ENCODE assay signal across 1 cellular context in genomic region chr14:44961151-44961729, GRCh38.
TF ChIP-seq lines count a peak whose summit lies in the region.

No MANE protein-coding gene starts in this region.

TF ChIP-seq in HepG2, 621 proteins besides CTCF, POLR2A, EP300 and RAD21 (continued from another document and continues in another):
- TF ChIP-seq, protein P1, sequence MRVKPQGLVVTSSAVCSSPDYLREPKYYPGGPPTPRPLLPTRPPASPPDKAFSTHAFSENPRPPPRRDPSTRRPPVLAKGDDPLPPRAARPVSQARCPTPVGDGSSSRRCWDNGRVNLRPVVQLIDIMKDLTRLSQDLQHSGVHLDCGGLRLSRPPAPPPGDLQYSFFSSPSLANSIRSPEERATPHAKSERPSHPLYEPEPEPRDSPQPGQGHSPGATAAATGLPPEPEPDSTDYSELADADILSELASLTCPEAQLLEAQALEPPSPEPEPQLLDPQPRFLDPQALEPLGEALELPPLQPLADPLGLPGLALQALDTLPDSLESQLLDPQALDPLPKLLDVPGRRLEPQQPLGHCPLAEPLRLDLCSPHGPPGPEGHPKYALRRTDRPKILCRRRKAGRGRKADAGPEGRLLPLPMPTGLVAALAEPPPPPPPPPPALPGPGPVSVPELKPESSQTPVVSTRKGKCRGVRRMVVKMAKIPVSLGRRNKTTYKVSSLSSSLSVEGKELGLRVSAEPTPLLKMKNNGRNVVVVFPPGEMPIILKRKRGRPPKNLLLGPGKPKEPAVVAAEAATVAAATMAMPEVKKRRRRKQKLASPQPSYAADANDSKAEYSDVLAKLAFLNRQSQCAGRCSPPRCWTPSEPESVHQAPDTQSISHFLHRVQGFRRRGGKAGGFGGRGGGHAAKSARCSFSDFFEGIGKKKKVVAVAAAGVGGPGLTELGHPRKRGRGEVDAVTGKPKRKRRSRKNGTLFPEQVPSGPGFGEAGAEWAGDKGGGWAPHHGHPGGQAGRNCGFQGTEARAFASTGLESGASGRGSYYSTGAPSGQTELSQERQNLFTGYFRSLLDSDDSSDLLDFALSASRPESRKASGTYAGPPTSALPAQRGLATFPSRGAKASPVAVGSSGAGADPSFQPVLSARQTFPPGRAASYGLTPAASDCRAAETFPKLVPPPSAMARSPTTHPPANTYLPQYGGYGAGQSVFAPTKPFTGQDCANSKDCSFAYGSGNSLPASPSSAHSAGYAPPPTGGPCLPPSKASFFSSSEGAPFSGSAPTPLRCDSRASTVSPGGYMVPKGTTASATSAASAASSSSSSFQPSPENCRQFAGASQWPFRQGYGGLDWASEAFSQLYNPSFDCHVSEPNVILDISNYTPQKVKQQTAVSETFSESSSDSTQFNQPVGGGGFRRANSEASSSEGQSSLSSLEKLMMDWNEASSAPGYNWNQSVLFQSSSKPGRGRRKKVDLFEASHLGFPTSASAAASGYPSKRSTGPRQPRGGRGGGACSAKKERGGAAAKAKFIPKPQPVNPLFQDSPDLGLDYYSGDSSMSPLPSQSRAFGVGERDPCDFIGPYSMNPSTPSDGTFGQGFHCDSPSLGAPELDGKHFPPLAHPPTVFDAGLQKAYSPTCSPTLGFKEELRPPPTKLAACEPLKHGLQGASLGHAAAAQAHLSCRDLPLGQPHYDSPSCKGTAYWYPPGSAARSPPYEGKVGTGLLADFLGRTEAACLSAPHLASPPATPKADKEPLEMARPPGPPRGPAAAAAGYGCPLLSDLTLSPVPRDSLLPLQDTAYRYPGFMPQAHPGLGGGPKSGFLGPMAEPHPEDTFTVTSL (CRISPR knock-in tag; IDR thresholded peaks at IDR 0.05; ENCODE audit: borderline replicate concordance) = no peak
- TF ChIP-seq ZNF652 (CRISPR knock-in tag; IDR thresholded peaks at IDR 0.05; ENCODE audit: borderline replicate concordance, low read depth) (peak; percentile 74), HES4 (CRISPR knock-in tag; IDR thresholded peaks at IDR 0.05; ENCODE audit: borderline replicate concordance) (no peak), TARDBP (CRISPR knock-in tag; IDR thresholded peaks at IDR 0.05) (no peak), ZBTB4 (CRISPR knock-in tag; IDR thresholded peaks at IDR 0.05; ENCODE audit: borderline replicate concordance) (no peak), DRAP1 (CRISPR knock-in tag; IDR thresholded peaks at IDR 0.05) (no peak), ZSCAN30 (CRISPR knock-in tag; IDR thresholded peaks at IDR 0.05) (peak; percentile 74; the same call in 1 of the 2 replicates), ZNF235 (CRISPR knock-in tag; IDR thresholded peaks at IDR 0.05; ENCODE audit: borderline replicate concordance) (no peak), SALL1 (CRISPR knock-in tag; IDR thresholded peaks at IDR 0.05) (no peak), ZNF576 (CRISPR knock-in tag; IDR thresholded peaks at IDR 0.05) (no peak), SMAD3 (CRISPR knock-in tag; IDR thresholded peaks at IDR 0.05) (peak; percentile 3; the same call in 1 of the 2 replicates), ZNF816 (CRISPR knock-in tag; IDR thresholded peaks at IDR 0.05; ENCODE audit: borderline replicate concordance) (peak; percentile 83; the same call in 1 of the 2 replicates), NR3C1 (CRISPR knock-in tag; IDR thresholded peaks at IDR 0.05) (no peak), NFIC (IDR thresholded peaks at IDR 0.05; ENCODE audit: low read length) (no peak), ZNF841 (CRISPR knock-in tag; IDR thresholded peaks at IDR 0.05; ENCODE audit: borderline replicate concordance) (no peak), ZNF776 (CRISPR knock-in tag; IDR thresholded peaks at IDR 0.05) (no peak), MYC (CRISPR knock-in tag; IDR thresholded peaks at IDR 0.05; ENCODE audit: borderline replicate concordance) (no peak), ZFP36L1 (CRISPR knock-in tag; IDR thresholded peaks at IDR 0.05) (no peak), MIER3 (CRISPR knock-in tag; IDR thresholded peaks at IDR 0.05; ENCODE audit: borderline replicate concordance) (no peak)
- TF ChIP-seq, protein P2, sequence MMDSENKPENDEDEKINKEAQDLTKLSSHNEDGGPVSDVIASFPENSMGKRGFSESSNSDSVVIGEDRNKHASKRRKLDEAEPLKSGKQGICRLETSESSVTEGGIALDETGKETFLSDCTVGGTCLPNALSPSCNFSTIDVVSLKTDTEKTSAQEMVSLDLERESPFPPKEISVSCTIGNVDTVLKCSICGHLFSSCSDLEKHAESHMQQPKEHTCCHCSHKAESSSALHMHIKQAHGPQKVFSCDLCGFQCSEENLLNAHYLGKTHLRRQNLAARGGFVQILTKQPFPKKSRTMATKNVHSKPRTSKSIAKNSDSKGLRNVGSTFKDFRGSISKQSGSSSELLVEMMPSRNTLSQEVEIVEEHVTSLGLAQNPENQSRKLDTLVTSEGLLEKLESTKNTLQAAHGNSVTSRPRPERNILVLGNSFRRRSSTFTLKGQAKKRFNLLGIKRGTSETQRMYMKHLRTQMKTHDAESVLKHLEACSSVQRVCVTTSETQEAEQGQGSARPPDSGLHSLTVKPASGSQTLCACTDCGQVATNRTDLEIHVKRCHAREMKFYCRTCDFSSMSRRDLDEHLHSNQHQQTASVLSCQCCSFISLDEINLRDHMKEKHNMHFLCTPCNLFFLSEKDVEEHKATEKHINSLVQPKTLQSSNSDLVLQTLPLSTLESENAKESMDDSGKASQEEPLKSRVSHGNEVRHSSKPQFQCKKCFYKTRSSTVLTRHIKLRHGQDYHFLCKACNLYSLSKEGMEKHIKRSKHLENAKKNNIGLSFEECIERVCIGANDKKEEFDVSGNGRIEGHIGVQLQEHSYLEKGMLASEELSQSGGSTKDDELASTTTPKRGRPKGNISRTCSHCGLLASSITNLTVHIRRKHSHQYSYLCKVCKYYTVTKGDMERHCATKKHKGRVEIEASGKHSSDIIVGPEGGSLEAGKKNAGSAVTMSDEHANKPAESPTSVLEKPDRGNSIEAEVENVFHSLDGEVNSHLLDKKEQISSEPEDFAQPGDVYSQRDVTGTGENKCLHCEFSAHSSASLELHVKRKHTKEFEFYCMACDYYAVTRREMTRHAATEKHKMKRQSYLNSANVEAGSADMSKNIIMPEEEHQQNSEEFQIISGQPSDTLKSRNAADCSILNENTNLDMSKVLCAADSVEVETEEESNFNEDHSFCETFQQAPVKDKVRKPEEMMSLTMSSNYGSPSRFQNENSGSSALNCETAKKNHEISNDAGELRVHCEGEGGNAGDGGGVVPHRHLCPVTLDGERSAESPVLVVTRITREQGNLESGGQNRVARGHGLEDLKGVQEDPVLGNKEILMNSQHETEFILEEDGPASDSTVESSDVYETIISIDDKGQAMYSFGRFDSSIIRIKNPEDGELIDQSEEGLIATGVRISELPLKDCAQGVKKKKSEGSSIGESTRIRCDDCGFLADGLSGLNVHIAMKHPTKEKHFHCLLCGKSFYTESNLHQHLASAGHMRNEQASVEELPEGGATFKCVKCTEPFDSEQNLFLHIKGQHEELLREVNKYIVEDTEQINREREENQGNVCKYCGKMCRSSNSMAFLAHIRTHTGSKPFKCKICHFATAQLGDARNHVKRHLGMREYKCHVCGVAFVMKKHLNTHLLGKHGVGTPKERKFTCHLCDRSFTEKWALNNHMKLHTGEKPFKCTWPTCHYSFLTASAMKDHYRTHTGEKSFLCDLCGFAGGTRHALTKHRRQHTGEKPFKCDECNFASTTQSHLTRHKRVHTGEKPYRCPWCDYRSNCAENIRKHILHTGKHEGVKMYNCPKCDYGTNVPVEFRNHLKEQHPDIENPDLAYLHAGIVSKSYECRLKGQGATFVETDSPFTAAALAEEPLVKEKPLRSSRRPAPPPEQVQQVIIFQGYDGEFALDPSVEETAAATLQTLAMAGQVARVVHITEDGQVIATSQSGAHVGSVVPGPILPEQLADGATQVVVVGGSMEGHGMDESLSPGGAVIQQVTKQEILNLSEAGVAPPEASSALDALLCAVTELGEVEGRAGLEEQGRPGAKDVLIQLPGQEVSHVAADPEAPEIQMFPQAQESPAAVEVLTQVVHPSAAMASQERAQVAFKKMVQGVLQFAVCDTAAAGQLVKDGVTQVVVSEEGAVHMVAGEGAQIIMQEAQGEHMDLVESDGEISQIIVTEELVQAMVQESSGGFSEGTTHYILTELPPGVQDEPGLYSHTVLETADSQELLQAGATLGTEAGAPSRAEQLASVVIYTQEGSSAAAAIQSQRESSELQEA (CRISPR knock-in tag; IDR thresholded peaks at IDR 0.05; ENCODE audit: not compliant biosample characterization) = no peak
- TF ChIP-seq, protein P3, sequence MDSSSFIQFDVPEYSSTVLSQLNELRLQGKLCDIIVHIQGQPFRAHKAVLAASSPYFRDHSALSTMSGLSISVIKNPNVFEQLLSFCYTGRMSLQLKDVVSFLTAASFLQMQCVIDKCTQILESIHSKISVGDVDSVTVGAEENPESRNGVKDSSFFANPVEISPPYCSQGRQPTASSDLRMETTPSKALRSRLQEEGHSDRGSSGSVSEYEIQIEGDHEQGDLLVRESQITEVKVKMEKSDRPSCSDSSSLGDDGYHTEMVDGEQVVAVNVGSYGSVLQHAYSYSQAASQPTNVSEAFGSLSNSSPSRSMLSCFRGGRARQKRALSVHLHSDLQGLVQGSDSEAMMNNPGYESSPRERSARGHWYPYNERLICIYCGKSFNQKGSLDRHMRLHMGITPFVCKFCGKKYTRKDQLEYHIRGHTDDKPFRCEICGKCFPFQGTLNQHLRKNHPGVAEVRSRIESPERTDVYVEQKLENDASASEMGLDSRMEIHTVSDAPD (CRISPR knock-in tag; IDR thresholded peaks at IDR 0.05) = no peak
- TF ChIP-seq, protein P4, sequence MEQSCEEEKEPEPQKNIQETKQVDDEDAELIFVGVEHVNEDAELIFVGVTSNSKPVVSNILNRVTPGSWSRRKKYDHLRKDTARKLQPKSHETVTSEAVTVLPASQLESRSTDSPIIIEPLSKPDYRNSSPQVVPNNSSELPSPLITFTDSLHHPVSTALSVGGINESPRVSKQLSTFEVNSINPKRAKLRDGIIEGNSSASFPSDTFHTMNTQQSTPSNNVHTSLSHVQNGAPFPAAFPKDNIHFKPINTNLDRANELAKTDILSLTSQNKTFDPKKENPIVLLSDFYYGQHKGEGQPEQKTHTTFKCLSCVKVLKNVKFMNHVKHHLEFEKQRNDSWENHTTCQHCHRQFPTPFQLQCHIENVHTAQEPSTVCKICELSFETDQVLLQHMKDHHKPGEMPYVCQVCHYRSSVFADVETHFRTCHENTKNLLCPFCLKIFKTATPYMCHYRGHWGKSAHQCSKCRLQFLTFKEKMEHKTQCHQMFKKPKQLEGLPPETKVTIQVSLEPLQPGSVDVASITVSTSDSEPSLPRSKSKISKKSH (CRISPR knock-in tag; IDR thresholded peaks at IDR 0.05; ENCODE audit: borderline replicate concordance) = no peak
